ENCODE assay signal across 8 cellular contexts in genomic region chr6:151040888-151041521, GRCh38.
DNase-seq lines count a peak whose midpoint lies in the region; TF ChIP-seq lines count a peak whose summit lies in the region.
"Not testable (repeated sequence)": the region's sequence is repeated elsewhere in the genome, so short reads cannot be mapped to it uniquely, and the experiment has no call there.

No MANE protein-coding gene starts in this region.

- intact Hi-C loops in CD14-positive monocyte (cut with micrococcal nuclease) = not testable (repeated sequence)
- intact Hi-C loops in PC-9 (cut with micrococcal nuclease; ENCODE audit: unreplicated experiment) = loop anchor here (1.0 to 10.0 kb wide), 4 partner anchors 19 to 284 kb away; no protein-coding TSS in a partner anchor

- H3K36me3 Mint-ChIP-seq in CD14-positive monocyte (peaks cover 14 to 17% of the 10 kb centered on the region in 2 donors), neural crest cell (ENCODE audit: low read depth) (peaks cover 27% of the 10 kb centered on the region)

- H3K4me3 Mint-ChIP-seq in CD14-positive monocyte = peak overlapping the region; percentile 54 to 85
- peak overlapping the region; percentile 49 for H3K4me3 Mint-ChIP-seq in neural crest cell

- H3K27me3 Mint-ChIP-seq in CD14-positive monocyte (ENCODE audit: low read depth in 3 of 3); neural crest cell (ENCODE audit: low read depth): not testable (repeated sequence)

- TF ChIP-seq CTCF in CD14-positive monocyte (IDR thresholded peaks at IDR 0.05); PC-9 (conservative IDR thresholded peaks at IDR 0.05): not testable (repeated sequence)
- TF ChIP-seq CTCF in neural crest cell (conservative IDR thresholded peaks at IDR 0.05) = peak; percentile 15
- TF ChIP-seq CTCF in suprapubic skin (IDR thresholded peaks at IDR 0.05) = peak in 1 of 2 donors; percentile 3

- 48 to 51% methylated on average over 11 to 12 of the region's 12 CpGs for WGBS in esophagus, 2 donors
- WGBS in suprapubic skin = 49% methylated on average over 12 of the region's 12 CpGs

- CTCF ChIA-PET in PC-9 (lab: Charles Lee) = not testable (repeated sequence)

- not testable (repeated sequence) for H3K27me3 ChIP-seq in PC-9 (ENCODE audit: insufficient read depth, low read depth); esophagus (ENCODE audit: control insufficient read depth in 1 of 2, insufficient read depth in 2 of 2, low read length in 2 of 2); suprapubic skin

- not testable (repeated sequence) for TF ChIP-seq EP300 in suprapubic skin (IDR thresholded peaks at IDR 0.05)

- peak overlapping the region; percentile 95 for H3K27ac ChIP-seq in PC-9
- H3K27ac ChIP-seq in esophagus (ENCODE audit: low read depth in 2 of 2, low read length in 1 of 2) = peak overlapping the region; percentile 31 to 64
- peak overlapping the region; percentile 24 for H3K27ac ChIP-seq in suprapubic skin

- not testable (repeated sequence) for H2AFZ ChIP-seq in PC-9

- H3K4me3 ChIP-seq in PC-9; esophagus (ENCODE audit: low read depth in 1 of 2, low read length in 2 of 2); suprapubic skin: not testable (repeated sequence)

- H3K27ac Mint-ChIP-seq in CD14-positive monocyte (peak overlapping the region; percentile 85 to 93 (median 91)), neural crest cell (ENCODE audit: unreplicated experiment) (peak overlapping the region; percentile 97)

- H3K9me3 Mint-ChIP-seq in CD14-positive monocyte, neural crest cell: not testable (repeated sequence)

- H3K4me1 Mint-ChIP-seq in CD14-positive monocyte (peaks cover 33% of the 10 kb centered on the region), neural crest cell (peaks cover 82% of the 10 kb centered on the region)

- POLR2A ChIA-PET in PC-9 (lab: Charles Lee; ENCODE audit: unreplicated experiment) = not testable (repeated sequence)

- H4K20me1 ChIP-seq in PC-9 (ENCODE audit: insufficient read depth) = not testable (repeated sequence)

- H3K9me2 ChIP-seq in PC-9 (ENCODE audit: insufficient read depth) = not testable (repeated sequence)

- BruUV-seq in PC-9 (replicated peaks; lab: Mats Ljungman, UMichigan) = not testable (repeated sequence)

- TF ChIP-seq POLR2A in suprapubic skin (IDR thresholded peaks at IDR 0.05) = not testable (repeated sequence)

- peaks cover 80% of the 10 kb centered on the region for H3K4me1 ChIP-seq in PC-9 (replicated peaks; ENCODE audit: insufficient read depth)
- H3K4me1 ChIP-seq in esophagus (ENCODE audit: control insufficient read depth in 2 of 2, insufficient read depth in 2 of 2, low read length in 1 of 2); suprapubic skin: not testable (repeated sequence)

- not testable (repeated sequence) for H3K9me3 ChIP-seq in PC-9 (ENCODE audit: insufficient read depth, low read depth); esophagus (ENCODE audit: control insufficient read depth in 2 of 2, insufficient read depth in 1 of 2, low read depth in 1 of 2, low read length in 1 of 2); suprapubic skin

- peak overlapping the region; percentile 67 for H3K4me2 ChIP-seq in PC-9

- not testable (repeated sequence) for H3K79me2 ChIP-seq in PC-9 (ENCODE audit: low read depth)

- peaks cover 45% of the 10 kb centered on the region for H3F3A ChIP-seq in PC-9 (ENCODE audit: insufficient read depth, low read depth)

- H3K36me3 ChIP-seq in PC-9 (ENCODE audit: low read depth) = peaks cover 26% of the 10 kb centered on the region; the same call in 1 of the 2 replicates
- H3K36me3 ChIP-seq in esophagus (ENCODE audit: control insufficient read depth in 2 of 2, insufficient read depth in 2 of 2, low read length in 1 of 2); suprapubic skin: not testable (repeated sequence)

- DNase-seq in CD14-positive monocyte (ENCODE audit: low spot score) = peak; percentile 94
- DNase-seq in HT1080 (ENCODE audit: low read depth) = peak; percentile 98
- DNase-seq in PC-9 = peak; percentile 70 to 99
- DNase-seq in amniotic epithelial cell (ENCODE audit: low read depth) = peak; percentile 84
- peak; percentile 97 for DNase-seq in iris pigment epithelial cell (ENCODE audit: low read depth)
- DNase-seq in neural crest cell (ENCODE audit: low read depth, low spot score) = not testable (repeated sequence)
- peak; percentile 85 to 89 for DNase-seq in suprapubic skin (ENCODE audit: low spot score in 2 of 2)

Comparison
In these comparisons a context has a peak if more than half of its experiments do, and no peak if none do; other contexts are left out.
1. H3K27ac ChIP-seq: peak in every context shown above with its lines; median percentile 95 in PC-9; 48 in esophagus; 24 in suprapubic skin.